Comparison of ENCODE assay signal across 8 cellular contexts in genomic region chr22:19730662-19731360, GRCh38. TPM values are rescaled to one million over a fixed set of nuclear protein-coding genes. Genes with fewer than 3 reads are reported as not detected.
A peak's percentile ranks its signal among the peaks of the same experiment; 100 is the strongest.
DNase-seq lines count a peak whose midpoint lies in the region; ATAC-seq and FAIRE-seq lines count a peak whose summit lies in the region.

No MANE protein-coding gene starts in this region.

- FAIRE-seq in frontal cortex (lab: Jason Lieb, UNC) = no peak

- H3K4me3 ChIP-seq in SJCRH30 = peak overlapping the region; percentile 44
- H3K4me3 ChIP-seq in stomach smooth muscle (ENCODE audit: low read length in 2 of 2) = peak overlapping the region; percentile 53 to 71

- H3K9ac ChIP-seq in stomach smooth muscle (ENCODE audit: low read length in 2 of 2) = peak overlapping the region; percentile 29 to 44

- no peaks in the 10 kb centered on the region for H3K27me3 ChIP-seq in SJCRH30
- H3K27me3 ChIP-seq in stomach smooth muscle (ENCODE audit: control insufficient read depth in 1 of 2, insufficient read depth in 2 of 2, low read length in 2 of 2) = peaks cover 0 to 6% of the 10 kb centered on the region in 2 donors

- H3K4me1 ChIP-seq in SJCRH30 = peaks cover 19% of the 10 kb centered on the region
- H3K4me1 ChIP-seq in stomach smooth muscle (ENCODE audit: control insufficient read depth, insufficient read depth, low read length) = peaks cover 8% of the 10 kb centered on the region

- H3K27ac ChIP-seq in KOPT-K1 (ENCODE audit: low read depth, low read length, poor library complexity, severe bottlenecking) (peak overlapping the region; percentile 47), SJCRH30 (no peak overlapping the region), stomach smooth muscle (ENCODE audit: low read length) (no peak overlapping the region)

- H3K36me3 ChIP-seq in KOPT-K1 (ENCODE audit: insufficient read depth, low read length) = no peaks in the 10 kb centered on the region
- no peaks in the 10 kb centered on the region for H3K36me3 ChIP-seq in SJCRH30
- no peaks in the 10 kb centered on the region for H3K36me3 ChIP-seq in stomach smooth muscle (ENCODE audit: control insufficient read depth in 2 of 2, insufficient read depth in 2 of 2, low read length in 2 of 2)

- no peak for ATAC-seq in GM18873 (IDR thresholded peaks at IDR 0.05; ENCODE audit: low FRiP score, unreplicated experiment)

- peak; percentile 39 for DNase-seq in GDM1 (lab: John Stamatoyannopoulos, UW)
- peak; percentile 84 to 92 for DNase-seq in SJCRH30
- peak; percentile 88 for DNase-seq in activated gamma-delta T cell treated with Interleukin-2 at 50 U/mL for 16 hours
- peak; percentile 89 to 92 for DNase-seq in frontal cortex (ENCODE audit: low spot score in 2 of 2)
- peak; percentile 19 for DNase-seq in non-pigmented ciliary epithelial cell (ENCODE audit: low read depth)

- H3K9me3 ChIP-seq in KOPT-K1 (ENCODE audit: insufficient read depth, low read length, poor library complexity, severe bottlenecking) (no peaks in the 10 kb centered on the region), SJCRH30 (replicated peaks) (no peaks in the 10 kb centered on the region), stomach smooth muscle (ENCODE audit: control insufficient read depth in 2 of 2, low read length in 2 of 2) (no peaks in the 10 kb centered on the region)

RNA-seq across cellular contexts. Expression of gene GP1BB, which starts 7.5 kb away (rescaled TPM):
- total RNA-seq in SJCRH30 (2014; rRNA removed; shearing (Covaris generic)) = 2.5 and 4.4 TPM in 2 replicates
- total RNA-seq in frontal cortex = 24.1 TPM

RNA-seq across cellular contexts. Expression of gene SEPTIN5, which starts 16.5 kb away (rescaled TPM):
- total RNA-seq in SJCRH30 (2014; rRNA removed; shearing (Covaris generic)) = 11.2 and 11.9 TPM in 2 replicates
- 132 TPM for total RNA-seq in frontal cortex

RNA-seq across cellular contexts. Expression of gene TBX1, which starts 29.8 kb away (rescaled TPM):
- total RNA-seq in SJCRH30 (2014; rRNA removed; shearing (Covaris generic)) = 11.8 and 11.9 TPM in 2 replicates
- not detected for total RNA-seq in frontal cortex

Comparison
In these comparisons a context has a peak if more than half of its experiments do, and no peak if none do; other contexts are left out.
1. DNase-seq: peak in every context shown above with its lines; median percentile 90 in frontal cortex; 88 in SJCRH30; 88 in activated gamma-delta T cell treated with Interleukin-2 at 50 U/mL for 16 hours; 39 in GDM1; 19 in non-pigmented ciliary epithelial cell.
2. RNA of gene SEPTIN5, which starts 16.5 kb away (total RNA-seq): 132 TPM in frontal cortex (single experiment); 11.2 to 11.9 TPM in SJCRH30; every median in the first group is over 10 times any median in the second.
3. RNA of gene TBX1, which starts 29.8 kb away (total RNA-seq): 11.8 to 11.9 TPM in SJCRH30; not detected in frontal cortex (single experiment); every median in the first group is over 10 times any median in the second.